ENCODE assay signal across 19 cellular contexts in the genomic region with DNA sequence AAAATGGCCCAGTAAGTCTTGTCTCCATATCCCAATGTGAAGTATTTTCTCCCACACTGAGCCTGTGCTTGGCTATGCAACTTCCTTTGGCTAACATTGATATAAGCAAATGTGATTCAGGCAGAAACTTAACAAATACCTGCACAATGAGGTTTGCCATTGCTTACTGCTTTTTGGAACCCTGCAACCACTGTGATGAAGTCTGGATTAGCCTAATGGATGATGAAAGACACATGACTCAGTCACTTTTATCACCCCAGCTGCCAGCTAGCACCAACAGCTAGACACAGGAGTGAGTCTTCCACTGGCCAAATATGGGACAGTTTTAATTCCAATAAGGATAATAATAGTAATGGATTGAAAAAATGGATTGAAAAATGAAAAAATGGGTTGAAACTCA.
"Had no signal": no experiment of that assay in that cellular context is flagged by ENCODE, and none has a peak within 500 bp of the region (broad histone marks: within the 10 kb centered on the region; RNA-seq: fewer than 3 reads in every experiment).

No MANE protein-coding gene starts in this region.

- H3K4me3 ChIP-seq: mucosa of descending colon, skin epidermis, tibial nerve, vagina had no signal

- DNase-seq: activated B cell treated with CpG ODN at 0.5 μM for 24 hours; activated CD4-positive, alpha-beta T cell treated with anti-CD3 and anti-CD28 coated beads for 48 hours; activated CD8-positive, alpha-beta T cell treated with anti-CD3 and anti-CD28 coated beads for 36 hours; activated gamma-delta T cell; activated T-cell treated with anti-CD3 and anti-CD28 coated beads, Interleukin-2, amount 50 U/mL, for 72 hours; amniotic stem cell; central memory CD4-positive, alpha-beta T cell; cortex of kidney; effector CD4-positive, alpha-beta T cell; foreskin fibroblast; mucosa of descending colon; natural killer cell; retina; stimulated activated CD4-positive, alpha-beta T cell treated with anti-CD3 and anti-CD28 coated beads, Interleukin-4, amount 100 ng/mL, for 24 hours; stimulated activated naive CD4-positive, alpha-beta T cell; T-helper 2 cell had no signal

- H3K36me3 ChIP-seq: tibial nerve, vagina had no signal

- H3K27ac ChIP-seq: skin epidermis, tibial nerve, vagina had no signal

- H3K9me3 ChIP-seq: mucosa of descending colon, tibial nerve, vagina had no signal

- H3K4me1 ChIP-seq: tibial nerve, vagina had no signal

- H3K27me3 ChIP-seq: tibial nerve, vagina had no signal
